Comparison of ENCODE assay signal across 10 cellular contexts in the genomic region with DNA sequence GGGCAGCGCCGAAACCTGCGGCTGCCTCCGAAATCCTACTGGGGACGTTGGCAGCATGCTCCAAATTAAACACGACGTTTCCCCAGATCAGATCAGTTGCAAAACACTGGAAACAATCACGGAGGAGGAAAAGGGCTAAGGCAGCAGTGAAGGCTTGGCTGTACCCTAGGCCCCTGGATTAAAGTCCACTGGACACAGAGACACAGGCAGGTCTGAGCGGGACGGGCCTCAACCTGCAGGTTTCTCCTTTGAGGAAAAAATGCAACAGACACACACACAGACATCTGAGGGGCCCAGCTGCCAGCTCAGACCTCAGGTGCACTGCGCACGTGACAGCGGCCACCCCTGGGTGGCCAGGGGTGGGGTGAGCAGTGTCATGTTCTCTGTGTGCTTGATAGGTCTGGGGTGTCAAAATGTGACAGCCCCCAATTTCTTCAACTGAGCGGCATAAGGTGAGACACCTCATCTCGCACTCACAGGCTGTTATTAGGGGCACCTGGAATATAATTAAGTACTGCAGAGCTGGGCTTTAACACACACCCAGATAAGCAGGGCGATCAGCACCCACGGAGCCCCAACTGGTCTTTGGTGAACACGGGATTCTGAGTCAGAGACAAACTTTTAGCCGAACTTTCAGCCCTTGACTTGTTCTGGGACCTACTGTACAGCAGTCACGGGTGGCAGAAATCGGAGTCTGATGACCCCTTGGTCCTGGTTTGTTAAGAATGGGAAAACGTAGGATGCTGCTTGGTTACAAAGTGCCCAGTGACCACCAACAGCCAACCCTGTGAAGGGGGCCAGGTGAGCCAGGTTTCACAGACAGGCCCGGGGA. TPM values are rescaled to one million over a fixed set of nuclear protein-coding genes. Genes with fewer than 3 reads are reported as not detected.
DNase-seq lines count a peak whose midpoint lies in the region; ATAC-seq and TF ChIP-seq lines count a peak whose summit lies in the region.
"Had no signal": no experiment of that assay in that cellular context is flagged by ENCODE, and none has a peak within 500 bp of the region (broad histone marks: within the 10 kb centered on the region; RNA-seq: fewer than 3 reads in every experiment).

No MANE protein-coding gene starts in this region.

- peaks cover 4 to 80% (median 70%) of the 10 kb centered on the region in 12 donors for H3K4me1 ChIP-seq in heart left ventricle
- H3K4me1 ChIP-seq in endocrine pancreas (ENCODE audit: control insufficient read depth, insufficient read depth, low read length) = no peaks in the 10 kb centered on the region
- peaks cover 55% of the 10 kb centered on the region for H3K4me1 ChIP-seq in muscle layer of colon (ENCODE audit: insufficient read depth, low read length)
- H3K4me1 ChIP-seq in uterus = peaks cover 6 to 35% of the 10 kb centered on the region in 2 donors

- in situ Hi-C loops in GM13976 (cut with MboI; ENCODE audit: low sequenced_read_pairs, unreplicated experiment) = no loop called here

- TF ChIP-seq CTCF in heart left ventricle (IDR thresholded peaks at IDR 0.05) (no peak), uterus (IDR thresholded peaks at IDR 0.05) (no peak), GM13976 (IDR thresholded peaks at IDR 0.05; ENCODE audit: borderline replicate concordance, control extremely low read depth, extremely low read depth, insufficient read depth, missing control alignments) (no peak)

- peak overlapping the region; percentile 67 for H3K9ac ChIP-seq in endocrine pancreas (ENCODE audit: control insufficient read depth, insufficient read depth, low read length)
- H3K9ac ChIP-seq in muscle layer of colon (ENCODE audit: low read length) = peak overlapping the region; percentile 11

- H3K9me3 ChIP-seq in heart left ventricle (no peaks in the 10 kb centered on the region), endocrine pancreas (ENCODE audit: control insufficient read depth, low read length) (no peaks in the 10 kb centered on the region), muscle layer of colon (ENCODE audit: low read length) (no peaks in the 10 kb centered on the region), uterus (no peaks in the 10 kb centered on the region)

- intact Hi-C loops in heart left ventricle (cut with DNase I) = no loop called here
- intact Hi-C loops in Right ventricle myocardium superior (cut with DNase I) = no loop called here
- intact Hi-C loops in uterus (cut with DNase I; ENCODE audit: low total_unique reads) = no loop called here

- DNase-seq in heart left ventricle = peak in 1 of 5 donors; percentile 27
- DNase-seq in Right ventricle myocardium superior = no peak
- DNase-seq in uterus = no peak
- no peak for DNase-seq in GM13976 (ENCODE audit: low spot score)
- DNase-seq: activated CD8-positive, alpha-beta memory T cell treated with anti-CD3 and anti-CD28 coated beads for 24 hours; NCI-H1694 had no signal

- H3K4me3 ChIP-seq in heart left ventricle = peak overlapping the region in 9 of 12 donors; percentile 0 to 36 (median 11)
- no peak overlapping the region for H3K4me3 ChIP-seq in endocrine pancreas (ENCODE audit: control insufficient read depth, insufficient read depth, low read length)
- peak overlapping the region in 1 of 2 donors; percentile 55 for H3K4me3 ChIP-seq in muscle layer of colon (ENCODE audit: low read depth in 1 of 2, low read length in 2 of 2)
- no peak overlapping the region for H3K4me3 ChIP-seq in uterus

- H3K27me3 ChIP-seq in heart left ventricle = no peaks in the 10 kb centered on the region
- H3K27me3 ChIP-seq in endocrine pancreas (ENCODE audit: control insufficient read depth, insufficient read depth, low read length) = no peaks in the 10 kb centered on the region
- H3K27me3 ChIP-seq in muscle layer of colon (ENCODE audit: control insufficient read depth in 1 of 2, insufficient read depth in 2 of 2, low read length in 2 of 2) = no peaks in the 10 kb centered on the region
- H3K27me3 ChIP-seq in uterus = no peaks in the 10 kb centered on the region

- peak overlapping the region; percentile 57 to 87 (median 78) for H3K27ac ChIP-seq in heart left ventricle
- peak overlapping the region; percentile 77 for H3K27ac ChIP-seq in muscle layer of colon (ENCODE audit: low read depth, low read length)
- H3K27ac ChIP-seq in uterus = peak overlapping the region; percentile 57 to 81

- peaks cover 0 to 42% (median 14%) of the 10 kb centered on the region in 9 donors for H3K36me3 ChIP-seq in heart left ventricle
- H3K36me3 ChIP-seq in endocrine pancreas (ENCODE audit: control insufficient read depth, insufficient read depth, low read length) = no peaks in the 10 kb centered on the region
- H3K36me3 ChIP-seq in muscle layer of colon (ENCODE audit: insufficient read depth, low read length) = no peaks in the 10 kb centered on the region
- H3K36me3 ChIP-seq in uterus = no peaks in the 10 kb centered on the region

- TF ChIP-seq POLR2A in heart left ventricle (IDR thresholded peaks at IDR 0.05) (no peak), uterus (IDR thresholded peaks at IDR 0.05) (no peak)

- WGBS in heart left ventricle, 4 donors = 45 to 54% (median 49%) methylated on average over 23 of the region's 23 CpGs

- ATAC-seq in heart left ventricle = no peak
- no peak for ATAC-seq in Right ventricle myocardium superior (ENCODE audit: poor library complexity)
- ATAC-seq in GM19452 (IDR thresholded peaks at IDR 0.05; ENCODE audit: unreplicated experiment) = no peak
- no peak for ATAC-seq in GM21390 (IDR thresholded peaks at IDR 0.05; ENCODE audit: unreplicated experiment)

RNA-seq across cellular contexts. Expression of a gene that starts 9.3 kb away (rescaled TPM):
- total RNA-seq in heart left ventricle (10 to 100 TPM; 14.4 to 43.6 (median 22.2) TPM), Right ventricle myocardium superior (18.6 TPM), uterus (10 to 100 TPM; 11.8 to 69.3 (median 29.5) TPM)
- polyA plus RNA-seq in heart left ventricle = 10 to 100 TPM; 17.3 to 43.3 TPM

RNA-seq across cellular contexts. Expression of a gene that starts 11.4 kb away (rescaled TPM):
- total RNA-seq in heart left ventricle = 10 to 100 TPM in 1 of 9 donors, 1 to 10 TPM in 8; 3.0 to 10.7 (median 5.5) TPM
- 1 to 10 TPM; 2.9 to 5.6 TPM for polyA plus RNA-seq in heart left ventricle
- 5.4 TPM for total RNA-seq in Right ventricle myocardium superior
- total RNA-seq in uterus = 10 to 100 TPM in 1 of 4 donors, 1 to 10 TPM in 2, under 1 TPM in 1; 0.59 to 12.9 (median 8.0) TPM

RNA-seq across cellular contexts. Expression of a gene that starts 47.7 kb away (rescaled TPM):
- total RNA-seq in heart left ventricle (10 to 100 TPM in 7 of 9 donors, 1 to 10 TPM in 2; 8.2 to 23.7 (median 19.0) TPM), Right ventricle myocardium superior (16.6 TPM), uterus (10 to 100 TPM in 1 of 4 donors, 1 to 10 TPM in 1, under 1 TPM in 1, not detected in 1; 0.51 to 13.8 (median 5.8) TPM)
- 10 to 100 TPM; 14.4 to 21.9 TPM for polyA plus RNA-seq in heart left ventricle

RNA-seq across cellular contexts. Expression of a gene that starts 52.5 kb away (rescaled TPM):
- total RNA-seq in heart left ventricle = 10 to 100 TPM in 1 of 9 donors, 1 to 10 TPM in 6, under 1 TPM in 2; 0.67 to 14.2 (median 2.1) TPM
- polyA plus RNA-seq in heart left ventricle = 1 to 10 TPM; 1.1 to 1.9 TPM
- 1.6 TPM for total RNA-seq in Right ventricle myocardium superior
- 1 to 10 TPM in 3 of 4 donors, under 1 TPM in 1; 0.29 to 9.4 (median 6.2) TPM for total RNA-seq in uterus

Comparison
In these comparisons a context has a peak if more than half of its experiments do, and no peak if none do; other contexts are left out.
1. H3K4me3 ChIP-seq: peak in heart left ventricle (9 of 12); none in endocrine pancreas (single experiment) and uterus (0 of 2).
2. Peak in every context shown above with its lines, with median percentiles within 50 percentile points of each other: H3K27ac ChIP-seq.